11 cellular contexts compared by ENCODE assay signal in genomic region chr2:189874571-189875320, GRCh38.
DNase-seq lines count a peak whose midpoint lies in the region; ATAC-seq lines count a peak whose summit lies in the region.
"Had no signal": no experiment of that assay in that cellular context is flagged by ENCODE, and none has a peak within 500 bp of the region (broad histone marks: within the 10 kb centered on the region; RNA-seq: fewer than 3 reads in every experiment).

No MANE protein-coding gene starts in this region.

- H3K27me3 Mint-ChIP-seq in activated T-cell treated with anti-CD3 and anti-CD28 coated beads, Interleukin-2, amount 50 U/mL, for 24 hours: no peaks in the 10 kb centered on the region
- H3K27me3 Mint-ChIP-seq in activated naive CD8-positive, alpha-beta T cell treated with anti-CD3 and anti-CD28 coated beads, Interleukin-2, amount 10 ng/mL, durations not matched to agents 7 days and 5 days: no peaks in the 10 kb centered on the region

- H3K9me3 Mint-ChIP-seq in activated T-cell treated with anti-CD3 and anti-CD28 coated beads, Interleukin-2, amount 50 U/mL, for 24 hours: no peaks in the 10 kb centered on the region
- peaks cover 5% of the 10 kb centered on the region for H3K9me3 Mint-ChIP-seq in activated naive CD8-positive, alpha-beta T cell treated with anti-CD3 and anti-CD28 coated beads, Interleukin-2, amount 10 ng/mL, durations not matched to agents 7 days and 5 days

- H3K27ac Mint-ChIP-seq in activated T-cell treated with anti-CD3 and anti-CD28 coated beads, Interleukin-2, amount 50 U/mL, for 24 hours: peak overlapping the region; percentile 15
- H3K27ac Mint-ChIP-seq in activated naive CD8-positive, alpha-beta T cell treated with anti-CD3 and anti-CD28 coated beads, Interleukin-2, amount 10 ng/mL, durations not matched to agents 7 days and 5 days: peak overlapping the region; percentile 75

- ATAC-seq in HG03460 (IDR thresholded peaks at IDR 0.05; ENCODE audit: unreplicated experiment) (peak; percentile 63), GM21576 (IDR thresholded peaks at IDR 0.05; ENCODE audit: unreplicated experiment) (no peak)
- peak; percentile 73 for ATAC-seq in activated naive CD8-positive, alpha-beta T cell treated with anti-CD3 and anti-CD28 coated beads, Interleukin-2, amount 10 ng/mL, durations not matched to agents 7 days and 5 days (ENCODE audit: low read depth)
- peak; percentile 68 for ATAC-seq in stimulated activated naive CD8-positive, alpha-beta T cell treated with anti-CD3 and anti-CD28 coated beads, Interleukin-15, Interleukin-2, amounts not matched to agents 100 U/mL and 50 U/mL, for 24 hours

- H3K36me3 Mint-ChIP-seq in activated T-cell treated with anti-CD3 and anti-CD28 coated beads, Interleukin-2, amount 50 U/mL, for 24 hours (ENCODE audit: low read depth): peaks cover 75% of the 10 kb centered on the region
- peaks cover 47% of the 10 kb centered on the region for H3K36me3 Mint-ChIP-seq in activated naive CD8-positive, alpha-beta T cell treated with anti-CD3 and anti-CD28 coated beads, Interleukin-2, amount 10 ng/mL, durations not matched to agents 7 days and 5 days

- H3K4me1 Mint-ChIP-seq in activated T-cell treated with anti-CD3 and anti-CD28 coated beads, Interleukin-2, amount 50 U/mL, for 24 hours (ENCODE audit: low read depth): peaks cover 10% of the 10 kb centered on the region
- peaks cover 10% of the 10 kb centered on the region for H3K4me1 Mint-ChIP-seq in activated naive CD8-positive, alpha-beta T cell treated with anti-CD3 and anti-CD28 coated beads, Interleukin-2, amount 10 ng/mL, durations not matched to agents 7 days and 5 days

- POLR2A ChIA-PET in activated naive CD8-positive, alpha-beta T cell treated with anti-CD3 and anti-CD28 coated beads, Interleukin-2, amount 10 ng/mL, durations not matched to agents 7 days and 5 days (lab: Charles Lee): no interaction called here

- in situ Hi-C loops in KBM-7 (cut with MboI; ENCODE audit: low pct_unique_long_range_greater_than_20kb, low sequenced_read_pairs): no loop called here

- DNase-seq in activated T-cell treated with anti-CD3 and anti-CD28 coated beads, Interleukin-2, amount 50 U/mL, for 24 hours: no peak
- DNase-seq in activated T-cell treated with anti-CD3 and anti-CD28 coated beads for 4 hours (no peak), KBM-7 (no peak), T-helper 9 cell (no peak)
- DNase-seq in activated naive CD8-positive, alpha-beta T cell treated with anti-CD3 and anti-CD28 coated beads, Interleukin-2, amount 10 ng/mL, durations not matched to agents 7 days and 5 days: no peak
- DNase-seq in stimulated activated naive CD8-positive, alpha-beta T cell treated with anti-CD3 and anti-CD28 coated beads, Interleukin-15, Interleukin-2, amounts not matched to agents 100 U/mL and 50 U/mL, for 24 hours: no peak
- DNase-seq: amniotic stem cell; effector memory CD4-positive, alpha-beta T cell; NCI-H510A treated with DMSO at 0.1 percent for 48 hours had no signal

- no peak overlapping the region for H3K4me3 Mint-ChIP-seq in activated T-cell treated with anti-CD3 and anti-CD28 coated beads, Interleukin-2, amount 50 U/mL, for 24 hours
- H3K4me3 Mint-ChIP-seq in activated naive CD8-positive, alpha-beta T cell treated with anti-CD3 and anti-CD28 coated beads, Interleukin-2, amount 10 ng/mL, durations not matched to agents 7 days and 5 days: peak overlapping the region; percentile 43
